Comparison of ENCODE assay signal across 11 cellular contexts in the genomic region with DNA sequence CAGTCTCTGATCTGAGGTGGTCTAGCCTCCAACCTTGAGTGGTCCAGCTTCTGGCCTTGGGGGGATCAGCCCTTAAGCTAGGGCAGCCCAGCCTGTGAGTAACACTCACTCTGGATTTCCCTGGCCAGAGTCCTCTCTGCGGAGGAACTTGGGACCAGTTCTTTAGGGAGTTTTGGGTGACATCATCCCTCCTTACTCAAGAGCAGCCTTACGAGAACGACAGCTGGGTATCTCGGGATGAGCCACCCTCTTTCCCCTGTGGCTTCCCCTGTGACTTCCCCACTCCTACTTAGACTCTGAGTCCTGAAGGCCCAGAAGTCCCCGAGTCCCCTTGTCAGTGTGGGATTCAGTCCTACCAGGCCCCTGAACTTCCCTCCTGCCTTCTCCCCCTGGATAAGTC. TPM values are rescaled to one million over a fixed set of nuclear protein-coding genes. Genes with fewer than 3 reads are reported as not detected.
A peak's percentile ranks its signal among the peaks of the same experiment; 100 is the strongest.
DNase-seq lines count a peak whose midpoint lies in the region; ATAC-seq and TF ChIP-seq lines count a peak whose summit lies in the region.
"Had no signal": no experiment of that assay in that cellular context is flagged by ENCODE, and none has a peak within 500 bp of the region (broad histone marks: within the 10 kb centered on the region; RNA-seq: fewer than 3 reads in every experiment).

No MANE protein-coding gene starts in this region.

- DNase-seq in activated CD4-positive, CD25-positive, alpha-beta regulatory T cell (lab: John Stamatoyannopoulos, UW) = no peak
- no peak for DNase-seq in coronary artery (ENCODE audit: low spot score)
- DNase-seq in lung (ENCODE audit: low spot score) = no peak
- no peak for DNase-seq in vagina (ENCODE audit: extremely low spot score in 2 of 2)
- DNase-seq in mesothelial cell of epicardium (ENCODE audit: low spot score in 2 of 2, unreplicated experiment in 2 of 2) = no peak
- DNase-seq in dedifferentiated amniotic fluid mesenchymal stem cell (ENCODE audit: extremely low spot score) = no peak
- no peak for DNase-seq in activated effector memory CD4-positive, alpha-beta T cell treated with anti-CD3 and anti-CD28 coated beads, Interleukin-2, amount 50 U/mL, for 16 hours
- DNase-seq: stimulated activated CD4-positive, alpha-beta T cell treated with anti-CD3 and anti-CD28 coated beads, Interleukin-15, amount 100 ng/mL, for 24 hours; T-helper 1 cell; testis had no signal

- H3K4me3 Mint-ChIP-seq in mesothelial cell of epicardium = no peak overlapping the region

- H3K4me1 ChIP-seq in lung (ENCODE audit: control insufficient read depth in 2 of 2, insufficient read depth in 2 of 2, low read length in 2 of 2) = peaks cover 0 to 44% of the 10 kb centered on the region in 2 donors
- peaks cover 41% of the 10 kb centered on the region for H3K4me1 ChIP-seq in vagina

- WGBS in lung, 2 donors = 26 to 35% methylated on average over 5 of the region's 5 CpGs

- no peaks in the 10 kb centered on the region for H3K9me3 ChIP-seq in lung (ENCODE audit: control insufficient read depth in 2 of 2, insufficient read depth in 1 of 2, low read length in 1 of 2)
- H3K9me3 ChIP-seq in vagina = no peaks in the 10 kb centered on the region
- H3K9me3 ChIP-seq: testis had no signal

- H3K27ac Mint-ChIP-seq in mesothelial cell of epicardium = no peak overlapping the region

- H3K27me3 ChIP-seq in lung (ENCODE audit: control insufficient read depth, insufficient read depth) = no peaks in the 10 kb centered on the region
- no peaks in the 10 kb centered on the region for H3K27me3 ChIP-seq in vagina
- H3K27me3 ChIP-seq: testis had no signal

- ATAC-seq in activated CD4-positive, CD25-positive, alpha-beta regulatory T cell treated with anti-CD3 and anti-CD28 coated beads, Interleukin-2, amount 50 U/mL, for 24 hours = peak; percentile 14 to 23
- ATAC-seq in lung (ENCODE audit: insufficient read depth, low FRiP score) = no peak

- H3K9me3 Mint-ChIP-seq in mesothelial cell of epicardium = no peaks in the 10 kb centered on the region

- no peaks in the 10 kb centered on the region for H3K27me3 Mint-ChIP-seq in mesothelial cell of epicardium (ENCODE audit: low read depth)

- H3K36me3 ChIP-seq in lung (ENCODE audit: control insufficient read depth in 2 of 2, insufficient read depth in 2 of 2, low read length in 2 of 2) = no peaks in the 10 kb centered on the region
- no peaks in the 10 kb centered on the region for H3K36me3 ChIP-seq in vagina

- peaks cover 10% of the 10 kb centered on the region for H3K4me1 Mint-ChIP-seq in mesothelial cell of epicardium

- no peaks in the 10 kb centered on the region for H3K36me3 Mint-ChIP-seq in mesothelial cell of epicardium

- H3K27ac ChIP-seq in coronary artery (peak overlapping the region; percentile 21 to 75), lung (ENCODE audit: low read depth in 1 of 2, low read length in 1 of 2) (peak overlapping the region; percentile 54 to 82), vagina (peak overlapping the region; percentile 78)

- H3K4me3 ChIP-seq in coronary artery = no peak overlapping the region
- H3K4me3 ChIP-seq in lung = no peak overlapping the region
- no peak overlapping the region for H3K4me3 ChIP-seq in vagina
- H3K4me3 ChIP-seq: testis had no signal

- TF ChIP-seq CTCF in coronary artery (IDR thresholded peaks at IDR 0.05) = no peak
- TF ChIP-seq CTCF in lung (IDR thresholded peaks at IDR 0.05; ENCODE audit: control extremely low read depth, extremely low read depth) = no peak
- no peak for TF ChIP-seq CTCF in vagina (IDR thresholded peaks at IDR 0.05)
- TF ChIP-seq CTCF in mesothelial cell of epicardium (IDR thresholded peaks at IDR 0.05; ENCODE audit: unreplicated experiment) = no peak

- no peak for TF ChIP-seq POLR2A in vagina (IDR thresholded peaks at IDR 0.05)

- intact Hi-C loops in vagina (cut with DNase I) = no loop called here

RNA-seq across cellular contexts. Expression of a gene that starts 10.2 kb away (rescaled TPM):
- total RNA-seq in lung (100 to 1,000 TPM; 191 to 233 TPM), vagina (96.5 TPM), mesothelial cell of epicardium (53.9 to 60.6 TPM (median 54.7 TPM) in 3 replicates)
- 100 to 1,000 TPM; 128 to 168 TPM for polyA plus RNA-seq in lung
